ENCODE assay signal across 12 cellular contexts in genomic region chr6:88380618-88381288, GRCh38.
DNase-seq lines count a peak whose midpoint lies in the region; ATAC-seq and TF ChIP-seq lines count a peak whose summit lies in the region.
"Had no signal": no experiment of that assay in that cellular context is flagged by ENCODE, and none has a peak within 500 bp of the region (broad histone marks: within the 10 kb centered on the region; RNA-seq: fewer than 3 reads in every experiment).

No MANE protein-coding gene starts in this region.

- peak overlapping the region; percentile 58 for H3K4me2 ChIP-seq in smooth muscle cell

- no peak for TF ChIP-seq POLR2A in thyroid gland (IDR thresholded peaks at IDR 0.05)

- DNase-seq in ascending aorta (ENCODE audit: low spot score in 2 of 2) (no peak), smooth muscle cell (lab: John Stamatoyannopoulos, UW; ENCODE audit: unreplicated experiment) (no peak), Right ventricle myocardium superior (no peak), thyroid gland (no peak)
- no peak for DNase-seq in stimulated activated CD4-positive, alpha-beta T cell treated with anti-CD3 and anti-CD28 coated beads, Interleukin-4, amount 100 ng/mL, for 1 hour
- DNase-seq: activated CD4-positive, alpha-beta T cell treated with anti-CD3 and anti-CD28 coated beads for 36 hours; activated T-cell treated with anti-CD3 and anti-CD28 coated beads, Interleukin-2, amount 50 U/mL, for 72 hours; CD8-positive, alpha-beta memory T cell had no signal

- H2AFZ ChIP-seq in smooth muscle cell (ENCODE audit: low read depth), result no peak overlapping the region

- no peak for TF ChIP-seq CTCF in ascending aorta (IDR thresholded peaks at IDR 0.05)
- TF ChIP-seq CTCF in smooth muscle cell (IDR thresholded peaks at IDR 0.05; ENCODE audit: borderline replicate concordance, insufficient read depth, poor library complexity, severe bottlenecking), result no peak
- no peak for TF ChIP-seq CTCF in thyroid gland (IDR thresholded peaks at IDR 0.05)

- H3K9me3 ChIP-seq in HUES6 (ENCODE audit: control insufficient read depth, insufficient read depth, low read depth, low read length) (no peaks in the 10 kb centered on the region), ascending aorta (no peaks in the 10 kb centered on the region), iPS-15b (ENCODE audit: control insufficient read depth, insufficient read depth, low read length) (no peaks in the 10 kb centered on the region), smooth muscle cell (replicated peaks; ENCODE audit: low read depth) (no peaks in the 10 kb centered on the region), thyroid gland (no peaks in the 10 kb centered on the region)
- H3K9me3 ChIP-seq: sigmoid colon had no signal

- peak overlapping the region; percentile 90; the same call in 1 of the 2 replicates for H3K27ac ChIP-seq in HUES6 (ENCODE audit: low read depth, low read length)
- peak overlapping the region; percentile 62 to 70 for H3K27ac ChIP-seq in ascending aorta
- no peak overlapping the region for H3K27ac ChIP-seq in smooth muscle cell (ENCODE audit: low read depth)
- no peak overlapping the region for H3K27ac ChIP-seq in thyroid gland

- H3K4me1 ChIP-seq in HUES6 (ENCODE audit: control insufficient read depth, insufficient read depth, low read length) (peaks cover 35% of the 10 kb centered on the region), ascending aorta (peaks cover 6 to 26% of the 10 kb centered on the region in 2 donors), iPS-15b (ENCODE audit: control insufficient read depth, insufficient read depth, low read length) (peaks cover 27% of the 10 kb centered on the region), smooth muscle cell (ENCODE audit: low read depth) (peaks cover 31% of the 10 kb centered on the region), thyroid gland (peaks cover 0 to 4% of the 10 kb centered on the region in 2 donors)

- H3K79me2 ChIP-seq in smooth muscle cell (ENCODE audit: low read depth), result no peaks in the 10 kb centered on the region

- H3F3A ChIP-seq in smooth muscle cell (ENCODE audit: low read depth), result peaks cover 16% of the 10 kb centered on the region

- H3K27me3 ChIP-seq in HUES6 (ENCODE audit: control insufficient read depth, insufficient read depth, low read length) (no peaks in the 10 kb centered on the region), ascending aorta (no peaks in the 10 kb centered on the region), iPS-15b (ENCODE audit: control insufficient read depth, insufficient read depth, low read length) (no peaks in the 10 kb centered on the region), smooth muscle cell (ENCODE audit: low read depth) (no peaks in the 10 kb centered on the region), thyroid gland (no peaks in the 10 kb centered on the region)
- H3K27me3 ChIP-seq: sigmoid colon had no signal

- intact Hi-C loops in ascending aorta (cut with DNase I), result loop anchor here (1.0 kb wide), 1 partner anchor 12 kb away; no protein-coding TSS in a partner anchor
- intact Hi-C loops in Right ventricle myocardium superior (cut with DNase I), result no loop called here
- intact Hi-C loops in thyroid gland (cut with DNase I), result no loop called here

- H3K36me3 ChIP-seq in HUES6 (ENCODE audit: control insufficient read depth, insufficient read depth, low read length), result no peaks in the 10 kb centered on the region
- no peaks in the 10 kb centered on the region for H3K36me3 ChIP-seq in ascending aorta
- no peaks in the 10 kb centered on the region for H3K36me3 ChIP-seq in iPS-15b (ENCODE audit: control insufficient read depth, insufficient read depth, low read length)
- no peaks in the 10 kb centered on the region for H3K36me3 ChIP-seq in smooth muscle cell (ENCODE audit: low read depth)
- no peaks in the 10 kb centered on the region for H3K36me3 ChIP-seq in thyroid gland
- H3K36me3 ChIP-seq: sigmoid colon had no signal

- H3K9ac ChIP-seq in HUES6 (ENCODE audit: low read length) (peak overlapping the region; percentile 60), iPS-15b (ENCODE audit: low read depth, low read length) (peak overlapping the region; percentile 14), smooth muscle cell (ENCODE audit: low read depth) (no peak overlapping the region)

- no peaks in the 10 kb centered on the region for H4K20me1 ChIP-seq in smooth muscle cell (ENCODE audit: low read depth)

- H3K4me3 ChIP-seq in HUES6 (ENCODE audit: low read depth, low read length) (0 out of 2 replicates have a peak overlapping the region, but pooled peaks have one; percentile 8), ascending aorta (no peak overlapping the region), iPS-15b (ENCODE audit: low read depth, low read length) (no peak overlapping the region), smooth muscle cell (no peak overlapping the region), thyroid gland (replicated peaks in 1 of 3) (no peak overlapping the region)
- H3K4me3 ChIP-seq: sigmoid colon had no signal

- ATAC-seq in HG02642 (IDR thresholded peaks at IDR 0.05; ENCODE audit: poor library complexity, unreplicated experiment) (no peak), Right ventricle myocardium superior (ENCODE audit: poor library complexity) (no peak)
- ATAC-seq: activated CD4-positive, alpha-beta T cell treated with anti-CD3 and anti-CD28 coated beads for 36 hours; activated T-cell treated with anti-CD3 and anti-CD28 coated beads, Interleukin-2, amount 50 U/mL, for 72 hours had no signal

- WGBS in smooth muscle cell (ENCODE audit: low lambda C conversion rate), result 57% methylated on average over 4 of the region's 4 CpGs
- WGBS in thyroid gland, 2 donors, result 67 to 68% methylated on average over 4 of the region's 4 CpGs

Comparison
In these comparisons a context has a peak if more than half of its experiments do, and no peak if none do; other contexts are left out.
1. H3K27ac ChIP-seq: peak in HUES6 (single experiment) and ascending aorta (2 of 2); none in smooth muscle cell (single experiment) and thyroid gland (0 of 3).